ENCODE assay signal across 1 cellular context in the genomic region with DNA sequence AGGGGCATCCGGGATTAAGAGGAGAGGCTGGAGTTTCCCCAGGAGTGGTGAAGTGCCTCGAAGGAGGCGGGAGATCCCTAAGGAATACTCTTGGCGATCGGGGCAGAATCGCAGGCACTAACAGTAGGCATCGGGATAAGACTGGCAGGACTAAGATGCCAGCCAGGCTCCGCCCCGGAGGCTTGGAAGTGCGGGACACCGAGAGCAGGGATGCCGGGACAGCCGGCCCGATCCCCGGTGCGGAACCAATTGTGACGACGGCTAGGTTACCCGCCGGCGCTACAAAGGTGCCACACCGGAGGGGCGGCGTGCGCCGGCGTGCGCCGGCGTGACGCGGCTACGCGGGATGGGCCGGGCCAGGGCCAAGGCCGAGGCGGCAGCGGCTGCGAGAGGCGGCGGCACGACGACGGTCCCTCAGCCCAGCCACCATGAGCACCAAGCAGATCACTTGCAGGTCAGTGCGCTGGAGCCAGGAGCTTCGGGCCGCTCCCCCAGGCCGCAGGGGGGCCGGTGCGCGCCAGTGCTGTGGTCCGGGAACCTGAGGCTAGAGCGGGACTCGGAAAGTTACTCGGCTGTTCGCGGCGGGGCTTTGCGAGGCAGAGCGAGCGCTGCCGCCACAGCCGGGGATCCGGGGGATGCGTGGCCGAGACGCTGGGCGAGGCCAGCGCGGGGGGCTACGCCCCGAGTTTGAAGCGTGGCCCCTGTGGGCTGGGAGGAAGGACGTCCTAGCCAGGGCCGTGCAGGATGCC.
TF ChIP-seq lines count a peak whose summit lies in the region.

A gene with protein sequence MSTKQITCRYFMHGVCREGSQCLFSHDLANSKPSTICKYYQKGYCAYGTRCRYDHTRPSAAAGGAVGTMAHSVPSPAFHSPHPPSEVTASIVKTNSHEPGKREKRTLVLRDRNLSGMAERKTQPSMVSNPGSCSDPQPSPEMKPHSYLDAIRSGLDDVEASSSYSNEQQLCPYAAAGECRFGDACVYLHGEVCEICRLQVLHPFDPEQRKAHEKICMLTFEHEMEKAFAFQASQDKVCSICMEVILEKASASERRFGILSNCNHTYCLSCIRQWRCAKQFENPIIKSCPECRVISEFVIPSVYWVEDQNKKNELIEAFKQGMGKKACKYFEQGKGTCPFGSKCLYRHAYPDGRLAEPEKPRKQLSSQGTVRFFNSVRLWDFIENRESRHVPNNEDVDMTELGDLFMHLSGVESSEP (plus strand): TSS at position 365 of the 749 bp plus-strand sequence. CDS start 64 bp downstream, at position 429.

TF ChIP-seq in HepG2, 621 proteins besides CTCF, POLR2A, EP300 and RAD21 (continued from another document and continues in another):
- TF ChIP-seq, protein P1, sequence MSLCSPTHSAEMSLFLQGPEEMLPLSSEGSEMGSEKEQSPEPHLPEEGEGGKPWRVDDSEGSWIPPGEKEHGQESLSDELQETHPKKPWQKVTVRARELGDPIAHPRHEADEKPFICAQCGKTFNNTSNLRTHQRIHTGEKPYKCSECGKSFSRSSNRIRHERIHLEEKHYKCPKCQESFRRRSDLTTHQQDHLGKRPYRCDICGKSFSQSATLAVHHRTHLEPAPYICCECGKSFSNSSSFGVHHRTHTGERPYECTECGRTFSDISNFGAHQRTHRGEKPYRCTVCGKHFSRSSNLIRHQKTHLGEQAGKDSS (CRISPR knock-in tag; IDR thresholded peaks at IDR 0.05; ENCODE audit: borderline replicate concordance, low read depth) = peak; percentile 81; the same call in 1 of the 2 replicates
- TF ChIP-seq ZUFSP (CRISPR knock-in tag; IDR thresholded peaks at IDR 0.05; ENCODE audit: borderline replicate concordance) (no peak), DDIT3 (CRISPR knock-in tag; IDR thresholded peaks at IDR 0.05) (no peak), GPBP1L1 (CRISPR knock-in tag; IDR thresholded peaks at IDR 0.05) (no peak), THAP7 (CRISPR knock-in tag; IDR thresholded peaks at IDR 0.05) (no peak), KMT2B (CRISPR knock-in tag; IDR thresholded peaks at IDR 0.05) (peak; percentile 92), ZNF580 (CRISPR knock-in tag; IDR thresholded peaks at IDR 0.05; ENCODE audit: borderline replicate concordance, low read depth) (no peak; the same call in 1 of the 2 replicates), ZNF17 (CRISPR knock-in tag; IDR thresholded peaks at IDR 0.05) (no peak), ETV5 (CRISPR knock-in tag; IDR thresholded peaks at IDR 0.05; ENCODE audit: borderline replicate concordance) (peak; percentile 60), CHD2 (IDR thresholded peaks at IDR 0.05; ENCODE audit: low read depth, low read length) (no peak), RXRB (CRISPR knock-in tag; IDR thresholded peaks at IDR 0.05; ENCODE audit: borderline replicate concordance) (peak; percentile 71; the same call in 1 of the 2 replicates), ZNF660 (CRISPR knock-in tag; IDR thresholded peaks at IDR 0.05; ENCODE audit: borderline replicate concordance, low read depth) (no peak), ZKSCAN8 (CRISPR knock-in tag; IDR thresholded peaks at IDR 0.05; ENCODE audit: borderline replicate concordance) (no peak), POLR2G (IDR thresholded peaks at IDR 0.05; ENCODE audit: low read depth, low read length) (peak; percentile 94), ZNF737 (CRISPR knock-in tag; IDR thresholded peaks at IDR 0.05; ENCODE audit: borderline replicate concordance) (no peak; the same call in 1 of the 2 replicates), ZFP37 (CRISPR knock-in tag; IDR thresholded peaks at IDR 0.05; ENCODE audit: borderline replicate concordance) (no peak), CERS6 (CRISPR knock-in tag; IDR thresholded peaks at IDR 0.05) (no peak), ZNF619 (CRISPR knock-in tag; IDR thresholded peaks at IDR 0.05) (no peak; the same call in 1 of the 2 replicates), TEF (CRISPR knock-in tag; IDR thresholded peaks at IDR 0.05) (no peak), ZNF800 (CRISPR knock-in tag; IDR thresholded peaks at IDR 0.05) (peak; percentile 70; the same call in 1 of the 2 replicates), SYNCRIP (IDR thresholded peaks at IDR 0.05; ENCODE audit: insufficient read depth, low read depth, low read length) (no peak), ZKSCAN5 (CRISPR knock-in tag; IDR thresholded peaks at IDR 0.05) (no peak), FOXP4 (CRISPR knock-in tag; IDR thresholded peaks at IDR 0.05) (peak; percentile 44), PHF20 (CRISPR knock-in tag; IDR thresholded peaks at IDR 0.05) (peak; percentile 88), ZNF3 (CRISPR knock-in tag; IDR thresholded peaks at IDR 0.05) (no peak), NR2F1 (CRISPR knock-in tag; IDR thresholded peaks at IDR 0.05) (no peak), ZNF710 (CRISPR knock-in tag; IDR thresholded peaks at IDR 0.05; ENCODE audit: borderline replicate concordance) (peak; percentile 51; the same call in 1 of the 2 replicates), TERF1 (CRISPR knock-in tag; IDR thresholded peaks at IDR 0.05) (no peak), FOXO4 (CRISPR knock-in tag; conservative IDR thresholded peaks at IDR 0.05) (no peak)
- TF ChIP-seq, protein P2, sequence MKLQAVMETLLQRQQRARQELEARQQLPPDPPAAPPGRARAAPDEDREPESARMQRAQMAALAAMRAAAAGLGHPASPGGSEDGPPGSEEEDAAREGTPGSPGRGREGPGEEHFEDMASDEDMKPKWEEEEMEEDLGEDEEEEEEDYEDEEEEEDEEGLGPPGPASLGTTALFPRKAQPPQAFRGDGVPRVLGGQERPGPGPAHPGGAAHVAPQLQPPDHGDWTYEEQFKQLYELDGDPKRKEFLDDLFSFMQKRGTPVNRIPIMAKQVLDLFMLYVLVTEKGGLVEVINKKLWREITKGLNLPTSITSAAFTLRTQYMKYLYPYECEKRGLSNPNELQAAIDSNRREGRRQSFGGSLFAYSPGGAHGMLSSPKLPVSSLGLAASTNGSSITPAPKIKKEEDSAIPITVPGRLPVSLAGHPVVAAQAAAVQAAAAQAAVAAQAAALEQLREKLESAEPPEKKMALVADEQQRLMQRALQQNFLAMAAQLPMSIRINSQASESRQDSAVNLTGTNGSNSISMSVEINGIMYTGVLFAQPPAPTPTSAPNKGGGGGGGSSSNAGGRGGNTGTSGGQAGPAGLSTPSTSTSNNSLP (IDR thresholded peaks at IDR 0.05; ENCODE audit: low read depth, low read length) = no peak
